10 cellular contexts compared by ENCODE assay signal in the genomic region with DNA sequence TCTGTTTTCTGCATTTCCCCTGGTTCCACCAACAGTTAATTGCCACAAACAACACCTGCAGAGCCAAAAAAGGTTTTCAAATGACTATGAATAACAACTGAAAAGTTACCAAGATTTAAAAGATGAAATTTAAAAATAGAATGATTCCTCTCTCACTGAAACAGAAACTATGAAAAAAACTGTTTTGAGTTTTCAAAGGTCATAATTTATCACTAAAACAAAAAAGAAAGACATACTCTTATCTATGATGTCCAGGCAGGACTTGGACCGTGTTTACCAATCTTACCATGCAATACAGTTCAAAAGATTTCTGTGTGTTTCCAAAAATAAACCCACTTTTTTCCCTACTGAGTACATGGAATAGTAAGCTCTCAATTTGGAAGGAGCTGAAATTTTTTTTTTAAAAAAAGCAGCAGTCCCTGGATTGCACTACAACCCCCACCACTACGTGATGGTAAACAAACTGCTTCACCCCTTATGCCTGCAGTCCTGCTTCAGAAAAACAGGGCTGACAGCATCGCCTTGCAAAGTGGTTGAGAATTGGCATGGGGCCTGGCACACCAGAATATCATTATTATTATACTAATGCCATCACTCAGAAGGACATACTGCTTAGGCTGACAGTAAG. TPM values are rescaled to one million over a fixed set of nuclear protein-coding genes. Genes with fewer than 3 reads are reported as not detected.
DNase-seq lines count a peak whose midpoint lies in the region; ATAC-seq, FAIRE-seq and TF ChIP-seq lines count a peak whose summit lies in the region.
"Had no signal": no experiment of that assay in that cellular context is flagged by ENCODE, and none has a peak within 500 bp of the region (broad histone marks: within the 10 kb centered on the region; RNA-seq: fewer than 3 reads in every experiment).

No MANE protein-coding gene starts in this region.

- H3K4me3 Mint-ChIP-seq in activated T-helper 1 cell treated with anti-CD3 and anti-CD28 coated beads, Interleukin-12 subunit alpha, Interleukin-12 subunit beta, Interleukin-2, Interleukin-4 antibody, amounts not matched to agents 30 ng/mL and 10 ng/mL and 1 ng/mL, durations not matched to agents 14 hours and 24 hours and 36 hours: peak overlapping the region; percentile 13

- no peak for FAIRE-seq in pancreas (lab: Jason Lieb, UNC)

- 7 to 11% methylated on average over 3 of the region's 3 CpGs for WGBS in pancreas, 2 donors

- peaks cover 63% of the 10 kb centered on the region for H3K36me3 Mint-ChIP-seq in activated T-helper 1 cell treated with anti-CD3 and anti-CD28 coated beads, Interleukin-12 subunit alpha, Interleukin-12 subunit beta, Interleukin-2, Interleukin-4 antibody, amounts not matched to agents 30 ng/mL and 10 ng/mL and 1 ng/mL, durations not matched to agents 14 hours and 24 hours and 36 hours (ENCODE audit: low read depth)

- H3K27ac ChIP-seq in pancreas: peak overlapping the region in 2 of 4 donors; percentile 30 to 58
- H3K27ac ChIP-seq: epithelial cell of prostate had no signal

- no peaks in the 10 kb centered on the region for H3K27me3 Mint-ChIP-seq in activated T-helper 1 cell treated with anti-CD3 and anti-CD28 coated beads, Interleukin-12 subunit alpha, Interleukin-12 subunit beta, Interleukin-2, Interleukin-4 antibody, amounts not matched to agents 30 ng/mL and 10 ng/mL and 1 ng/mL, durations not matched to agents 14 hours and 24 hours and 36 hours (ENCODE audit: insufficient read depth)

- H3K27ac Mint-ChIP-seq in activated T-helper 1 cell treated with anti-CD3 and anti-CD28 coated beads, Interleukin-12 subunit alpha, Interleukin-12 subunit beta, Interleukin-2, Interleukin-4 antibody, amounts not matched to agents 30 ng/mL and 10 ng/mL and 1 ng/mL, durations not matched to agents 14 hours and 24 hours and 36 hours: peak overlapping the region; percentile 72

- TF ChIP-seq CTCF in GM12865 (IDR thresholded peaks at IDR 0.05; ENCODE audit: insufficient read depth, low read depth, low read length, missing control alignments): no peak
- no peak for TF ChIP-seq CTCF in pancreas (IDR thresholded peaks at IDR 0.05)
- TF ChIP-seq CTCF in BE2C (IDR thresholded peaks at IDR 0.05; ENCODE audit: low read depth, low read length): no peak

- peaks cover 57 to 69% (median 66%) of the 10 kb centered on the region in 3 donors for H3K4me1 ChIP-seq in pancreas
- no peaks in the 10 kb centered on the region for H3K4me1 ChIP-seq in BE2C

- intact Hi-C loops in activated T-helper 1 cell treated with anti-CD3 and anti-CD28 coated beads, Interleukin-12 subunit alpha, Interleukin-12 subunit beta, Interleukin-2, Interleukin-4 antibody, amounts not matched to agents 30 ng/mL and 10 ng/mL and 1 ng/mL, durations not matched to agents 14 hours and 24 hours and 36 hours (cut with micrococcal nuclease): loop anchor here (1.0 to 10.0 kb wide), 2 partner anchors 8 to 331 kb away; partner anchors contain the start of gene TXNDC11
- intact Hi-C loops in pancreas (cut with DNase I): loop anchor here in 2 of 3 donors (10.0 kb wide), 1 partner anchor 61 kb away; the partner anchor contains the start of gene ZC3H7A (in 2 of the 2)

- H3K27me3 ChIP-seq in pancreas (no peaks in the 10 kb centered on the region), BE2C (no peaks in the 10 kb centered on the region)

- H3K9me3 ChIP-seq in pancreas (no peaks in the 10 kb centered on the region), BE2C (no peaks in the 10 kb centered on the region)

- H3K9me3 Mint-ChIP-seq in activated T-helper 1 cell treated with anti-CD3 and anti-CD28 coated beads, Interleukin-12 subunit alpha, Interleukin-12 subunit beta, Interleukin-2, Interleukin-4 antibody, amounts not matched to agents 30 ng/mL and 10 ng/mL and 1 ng/mL, durations not matched to agents 14 hours and 24 hours and 36 hours: no peaks in the 10 kb centered on the region

- H3K4me1 Mint-ChIP-seq in activated T-helper 1 cell treated with anti-CD3 and anti-CD28 coated beads, Interleukin-12 subunit alpha, Interleukin-12 subunit beta, Interleukin-2, Interleukin-4 antibody, amounts not matched to agents 30 ng/mL and 10 ng/mL and 1 ng/mL, durations not matched to agents 14 hours and 24 hours and 36 hours (ENCODE audit: low read depth): peaks cover 89% of the 10 kb centered on the region

- peak; percentile 67 for DNase-seq in GM12865 (ENCODE audit: low read depth)
- no peak for DNase-seq in activated T-helper 1 cell treated with anti-CD3 and anti-CD28 coated beads, Interleukin-12 subunit alpha, Interleukin-12 subunit beta, Interleukin-2, Interleukin-4 antibody, amounts not matched to agents 30 ng/mL and 10 ng/mL and 1 ng/mL, durations not matched to agents 14 hours and 24 hours and 36 hours (ENCODE audit: low spot score)
- peak in 1 of 6 donors; percentile 33 for DNase-seq in pancreas
- no peak for DNase-seq in BE2C
- no peak for DNase-seq in midbrain (lab: John Stamatoyannopoulos, UW)
- DNase-seq: NCI-H187 treated with DMSO at 0.1 percent for 48 hours, PC-3 had no signal

- ATAC-seq in GM19468 (IDR thresholded peaks at IDR 0.05; ENCODE audit: extremely low read depth, unreplicated experiment): peak; percentile 20
- peak in 3 of 4 donors; percentile 28 to 51 (median 42) for ATAC-seq in pancreas
- ATAC-seq in HG02763 (IDR thresholded peaks at IDR 0.05; ENCODE audit: unreplicated experiment): no peak
- ATAC-seq: PC-3 had no signal

- H3K4me3 ChIP-seq in GM12865 (ENCODE audit: low read depth, low read length) (no peak overlapping the region; the same call in 1 of the 2 replicates), pancreas (no peak overlapping the region), BE2C (ENCODE audit: low read depth, low read length) (no peak overlapping the region)

- H3K36me3 ChIP-seq in pancreas: peaks cover 3 to 25% (median 11%) of the 10 kb centered on the region in 3 donors
- peaks cover 23% of the 10 kb centered on the region for H3K36me3 ChIP-seq in BE2C

RNA-seq across cellular contexts. Expression of gene TXNDC11, which starts 8.5 kb away (rescaled TPM):
- 52.7 and 55.9 TPM in 2 replicates for total RNA-seq in activated T-helper 1 cell treated with anti-CD3 and anti-CD28 coated beads, Interleukin-12 subunit alpha, Interleukin-12 subunit beta, Interleukin-2, Interleukin-4 antibody, amounts not matched to agents 30 ng/mL and 10 ng/mL and 1 ng/mL, durations not matched to agents 14 hours and 24 hours and 36 hours
- total RNA-seq in pancreas: 10 to 100 TPM; 28.1 to 38.9 (median 35.9) TPM
- polyA plus RNA-seq in pancreas: 10 to 100 TPM; 54.7 to 80.8 TPM
- 20.2 TPM for polyA plus RNA-seq in BE2C (2012; ENCODE audit: insufficient read depth, insufficient read length, low read depth)
